19 cellular contexts compared by ENCODE assay signal in genomic region chr2:115412501-115412900, GRCh38.
"Had no signal": no experiment of that assay in that cellular context is flagged by ENCODE, and none has a peak within 500 bp of the region (broad histone marks: within the 10 kb centered on the region; RNA-seq: fewer than 3 reads in every experiment).

No MANE protein-coding gene starts in this region.

- H3K4me3 Mint-ChIP-seq: dendritic cell treated with granulocyte-macrophage colony-stimulating factor and Interleukin-4, amounts not matched to agents 40 ng/mL and 50 ng/mL, for 4 days; effector memory CD8-positive, alpha-beta T cell; memory B cell; mesothelial cell of epicardium; natural killer cell; neural crest cell had no signal

- H3K4me1 Mint-ChIP-seq: memory B cell, natural killer cell, neural crest cell had no signal

- H3K27me3 ChIP-seq: esophagus squamous epithelium, heart left ventricle, stomach, transverse colon had no signal

- H3K27me3 Mint-ChIP-seq: dendritic cell treated with granulocyte-macrophage colony-stimulating factor and Interleukin-4, amounts not matched to agents 40 ng/mL and 50 ng/mL, for 4 days; effector memory CD8-positive, alpha-beta T cell; memory B cell had no signal

- H3K36me3 ChIP-seq: esophagus squamous epithelium, heart left ventricle, stomach, thoracic aorta, transverse colon had no signal

- DNase-seq: effector memory CD8-positive, alpha-beta T cell; esophagus squamous epithelium; heart left ventricle; hippocampal formation; kidney glomerular epithelial cell; natural killer cell; posterior cingulate gyrus; stimulated activated CD4-positive, alpha-beta T cell treated with anti-CD3 and anti-CD28 coated beads, Interleukin-2, amount 100 ng/mL, for 24 hours; stimulated activated CD4-positive, alpha-beta T cell treated with anti-CD3 and anti-CD28 coated beads, Interleukin-4, amount 100 ng/mL, for 4 hours; stimulated activated naive CD4-positive, alpha-beta T cell; stomach; substantia nigra; transverse colon had no signal

- ATAC-seq: effector memory CD8-positive, alpha-beta T cell; heart left ventricle; natural killer cell; sciatic nerve had no signal

- H3K36me3 Mint-ChIP-seq: memory B cell, natural killer cell had no signal

- H3K4me1 ChIP-seq: esophagus squamous epithelium, heart left ventricle, stomach, transverse colon had no signal

- H3K27ac Mint-ChIP-seq: dendritic cell treated with granulocyte-macrophage colony-stimulating factor and Interleukin-4, amounts not matched to agents 40 ng/mL and 50 ng/mL, for 4 days; effector memory CD8-positive, alpha-beta T cell; memory B cell; natural killer cell had no signal

- H3K4me3 ChIP-seq: esophagus squamous epithelium, heart left ventricle, stomach, thoracic aorta, transverse colon had no signal

- H3K27ac ChIP-seq: esophagus squamous epithelium, heart left ventricle, stomach, thoracic aorta, transverse colon had no signal

- H3K9me3 ChIP-seq: thoracic aorta, transverse colon had no signal
